9 cellular contexts compared by ENCODE assay signal in genomic region chr1:120901781-120902180, GRCh38. TPM values are rescaled to one million over a fixed set of nuclear protein-coding genes. Genes with fewer than 3 reads are reported as not detected.
DNase-seq lines count a peak whose midpoint lies in the region; ATAC-seq, FAIRE-seq and TF ChIP-seq lines count a peak whose summit lies in the region.
"Not testable (repeated sequence)": the region's sequence is repeated elsewhere in the genome, so short reads cannot be mapped to it uniquely, and the experiment has no call there.
"Had no signal": no experiment of that assay in that cellular context is flagged by ENCODE, and none has a peak within 500 bp of the region (broad histone marks: within the 10 kb centered on the region; RNA-seq: fewer than 3 reads in every experiment).

No MANE protein-coding gene starts in this region.

- intact Hi-C loops in GM12878 (cut with micrococcal nuclease; ENCODE audit: unreplicated experiment), result not testable (repeated sequence)

- not testable (repeated sequence) for H3K9me3 ChIP-seq in GM12878 (replicated peaks; ENCODE audit: control insufficient read depth, insufficient read depth, low read length)

- not testable (repeated sequence) for TF ChIP-seq RAD21 in GM12878 (IDR thresholded peaks at IDR 0.05; ENCODE audit: insufficient read depth, low read depth, low read length)

- not testable (repeated sequence) for H3K79me2 ChIP-seq in GM12878 (ENCODE audit: control insufficient read depth, insufficient read depth, low read length)

- SMC1A ChIA-PET in GM12878 (lab: Charles Lee; ENCODE audit: uncharacterized antibody, unreplicated experiment), result not testable (repeated sequence)

- RAD21 ChIA-PET in GM12878 (lab: Charles Lee; ENCODE audit: unreplicated experiment), result not testable (repeated sequence)

- TF ChIP-seq EP300 in GM12878 (IDR thresholded peaks at IDR 0.05; ENCODE audit: borderline replicate concordance in 1 of 2, control insufficient read depth in 1 of 2, low read depth in 2 of 2, low read length in 2 of 2), result not testable (repeated sequence)

- 0% methylated on average over 1 of the region's 1 CpG for WGBS in GM12878 (ENCODE audit: insufficient coverage, insufficient replicate concordance, low lambda C conversion rate, missing lambda C conversion rate)

- H4K20me1 ChIP-seq in GM12878 (ENCODE audit: control insufficient read depth, insufficient read depth), result not testable (repeated sequence)

- not testable (repeated sequence) for TF ChIP-seq CTCF in GM12865 (IDR thresholded peaks at IDR 0.05; ENCODE audit: insufficient read depth, low read depth, low read length, missing control alignments); GM12878 (IDR thresholded peaks at IDR 0.05 in 2 of 3, conservative IDR thresholded peaks at IDR 0.05 in 1 of 3; ENCODE audit: control insufficient read depth in 2 of 3, extremely low read depth in 1 of 3, insufficient read depth in 1 of 3, low read depth in 3 of 3, low read length in 3 of 3)

- not testable (repeated sequence) for TF ChIP-seq POLR2A in GM12878 (IDR thresholded peaks at IDR 0.05; ENCODE audit: low read depth, low read length)

- H3K4me3 ChIP-seq in GM12865 (ENCODE audit: low read depth, low read length); GM12878: not testable (repeated sequence)

- not testable (repeated sequence) for H3K4me2 ChIP-seq in GM12878 (ENCODE audit: control insufficient read depth, insufficient read depth)

- not testable (repeated sequence) for H3K36me3 ChIP-seq in GM12878 (ENCODE audit: control insufficient read depth in 2 of 2, insufficient read depth in 2 of 2, low read length in 1 of 2)

- DNase-seq in GM12865 (ENCODE audit: low read depth) (peak; percentile 1), NAMALWA (ENCODE audit: low spot score) (peak; percentile 8), RPMI8226 (peak; percentile 65)
- DNase-seq in GM12878 (ENCODE audit: low read depth, low spot score), result not testable (repeated sequence)

- not testable (repeated sequence) for H3K9ac ChIP-seq in GM12878 (ENCODE audit: control insufficient read depth, insufficient read depth, low read length)

- H3K27ac ChIP-seq in GM12878 (ENCODE audit: control insufficient read depth, insufficient read depth), result not testable (repeated sequence)

- H3K4me1 ChIP-seq in GM12878 (ENCODE audit: control insufficient read depth, insufficient read depth, low read length), result not testable (repeated sequence)

- CTCF ChIA-PET in GM12878 (lab: Yijun Ruan, JAX), result not testable (repeated sequence)

- BruUV-seq in GM12878 (replicated peaks; lab: Mats Ljungman, UMichigan), result not testable (repeated sequence)

- H2AFZ ChIP-seq in GM12878 (ENCODE audit: control insufficient read depth, low read depth, low read length), result not testable (repeated sequence)

- FAIRE-seq in GM12878 (lab: Jason Lieb, UNC), result not testable (repeated sequence)

- in situ Hi-C loops in GM12878 (cut with MboI), result not testable (repeated sequence)

- POLR2A ChIA-PET in GM12878 (lab: Charles Lee), result not testable (repeated sequence)

- not testable (repeated sequence) for H3K27me3 ChIP-seq in GM12878 (replicated peaks in 1 of 2; ENCODE audit: control insufficient read depth in 2 of 2, insufficient read depth in 2 of 2, low read length in 1 of 2)

- ATAC-seq in GM12878, result not testable (repeated sequence)

TF ChIP-seq in GM12878, 131 proteins besides CTCF, POLR2A, EP300 and RAD21:
- peak; percentile 22; the same call in 1 of the 2 replicates for TF ChIP-seq SPI1 (IDR thresholded peaks at IDR 0.05; ENCODE audit: borderline replicate concordance, insufficient read depth, low read depth, low read length)

RNA-seq across cellular contexts. Expression of gene PPIAL4A, which starts 12.2 kb away (rescaled TPM):
- not detected in 2 replicates for total RNA-seq in GM12878 (2013; cell fraction: nucleolus; rRNA removed)
- not detected in 2 replicates for total RNA-seq in GM12878 (2014; rRNA removed)
- total RNA-seq in GM12878 (2014; rRNA removed; fragmentation: Illumina TruSeq; extraction: Trizol), result not detected in 2 replicates
- not detected in 2 replicates for total RNA-seq in GM12878 (2021)
- polyA plus RNA-seq in GM12878 (2011; ENCODE audit: low read depth), result not detected
- not detected in 2 replicates for polyA plus RNA-seq in GM12878 (2011; rRNA removed)
- not detected in 2 replicates for polyA plus RNA-seq in GM12878 (2011; cell fraction: cytosol; rRNA removed)
- not detected in 2 replicates for polyA plus RNA-seq in GM12878 (2011; cell fraction: nucleus; rRNA removed)
- polyA plus RNA-seq in GM12878 (2012), result not detected in 2 replicates
- polyA plus RNA-seq in GM12878 (2014; fragmentation: Illumina TruSeq; extraction: Trizol), result not detected in 2 replicates
- not detected for polyA plus RNA-seq in GM12878 (2014; fragmentation: Nextera tagmentation; extraction: Ambion mirVana)
- not detected in 2 replicates for polyA plus RNA-seq in GM12878 (2014; rRNA removed)
- polyA plus RNA-seq in GM12878 (2016; fragmentation: Nextera tagmentation; extraction: Ambion mirVana), result not detected
- not detected in 2 replicates for polyA minus RNA-seq in GM12878 (2011; rRNA and poly(A)+ RNA removed)
- not detected in 2 replicates for polyA minus RNA-seq in GM12878 (2011; cell fraction: cytosol; rRNA and poly(A)+ RNA removed)
- not detected in 2 replicates for polyA minus RNA-seq in GM12878 (2011; cell fraction: nucleus; rRNA and poly(A)+ RNA removed)
- total RNA-seq: A673; CD4-positive, CD25-positive, alpha-beta regulatory T cell; CD8-positive, alpha-beta memory T cell had no signal
- polyA plus RNA-seq: CD14-positive monocyte; CD4-positive, alpha-beta memory T cell; CD8-positive, alpha-beta memory T cell had no signal
